Comparison of ENCODE assay signal across 12 cellular contexts in the genomic region with DNA sequence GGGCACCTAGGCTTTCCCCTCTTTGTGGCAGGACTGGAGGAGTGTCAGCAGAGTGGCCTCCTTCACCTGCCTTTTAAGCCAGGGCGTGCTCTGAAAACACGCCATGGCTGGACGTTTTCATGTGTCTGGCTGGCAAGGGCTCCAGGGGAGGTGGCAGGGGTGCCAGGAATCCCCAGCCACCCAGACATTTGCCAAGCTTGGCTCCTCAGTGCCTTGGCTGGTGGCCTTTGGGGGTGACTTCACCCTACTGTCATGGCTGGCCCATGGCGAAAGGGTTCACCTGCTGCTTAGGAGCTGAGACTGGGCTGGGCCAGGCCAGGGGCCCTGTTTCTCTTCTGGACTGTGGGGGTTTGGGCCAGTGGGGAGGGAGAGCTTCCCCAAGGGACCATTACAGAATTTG. TPM values are rescaled to one million over a fixed set of nuclear protein-coding genes. Genes with fewer than 3 reads are reported as not detected.
DNase-seq lines count a peak whose midpoint lies in the region; ATAC-seq and TF ChIP-seq lines count a peak whose summit lies in the region.
"Had no signal": no experiment of that assay in that cellular context is flagged by ENCODE, and none has a peak within 500 bp of the region (broad histone marks: within the 10 kb centered on the region; RNA-seq: fewer than 3 reads in every experiment).

No MANE protein-coding gene starts in this region.

- no CpG with 5 or more reads among the region's 4 CpGs for WGBS in mesendoderm (ENCODE audit: extremely low coverage, insufficient coverage, low lambda C conversion rate)

- H2BK15ac ChIP-seq in mesendoderm (replicated peaks; ENCODE audit: low read depth) = no peak overlapping the region

- TF ChIP-seq CTCF in lower lobe of right lung (IDR thresholded peaks at IDR 0.05) = no peak

- intact Hi-C loops in activated CD4-positive, alpha-beta T cell treated with anti-CD3 and anti-CD28 coated beads for 36 hours (cut with DNase I, micrococcal nuclease) = no loop called here
- intact Hi-C loops in lower lobe of right lung (cut with DNase I) = no loop called here

- DNase-seq in activated CD4-positive, alpha-beta T cell treated with anti-CD3 and anti-CD28 coated beads for 36 hours = no peak
- DNase-seq in activated CD4-positive, alpha-beta T cell treated with anti-CD3 and anti-CD28 coated beads for 48 hours = no peak
- DNase-seq in activated naive CD8-positive, alpha-beta T cell treated with anti-CD3 and anti-CD28 coated beads, Interleukin-2, amount 50 U/mL, for 24 hours = no peak
- DNase-seq in lower lobe of right lung = peak; percentile 46
- no peak for DNase-seq in NCI-H1436 treated with DMSO at 0.1 percent for 48 hours (lab: John Stamatoyannopoulos, UW)
- no peak for DNase-seq in mesendoderm
- DNase-seq: EL, kidney glomerular epithelial cell, NCI-H1092 had no signal

- no peaks in the 10 kb centered on the region for H3K27me3 Mint-ChIP-seq in activated CD4-positive, alpha-beta T cell treated with anti-CD3 and anti-CD28 coated beads for 36 hours
- no peaks in the 10 kb centered on the region for H3K27me3 Mint-ChIP-seq in activated naive CD8-positive, alpha-beta T cell treated with anti-CD3 and anti-CD28 coated beads, Interleukin-2, amount 50 U/mL, for 24 hours

- H3K27me3 ChIP-seq in lower lobe of right lung (ENCODE audit: low read depth) (no peaks in the 10 kb centered on the region), mesendoderm (ENCODE audit: insufficient read depth, low read length, poor library complexity) (no peaks in the 10 kb centered on the region)

- H3K36me3 ChIP-seq in lower lobe of right lung (peaks cover 31% of the 10 kb centered on the region), mesendoderm (ENCODE audit: control insufficient read depth, insufficient read depth, low read length) (no peaks in the 10 kb centered on the region)

- no peak overlapping the region for H2AK5ac ChIP-seq in mesendoderm (ENCODE audit: low read length)

- H4K8ac ChIP-seq in mesendoderm (ENCODE audit: low read depth, low read length) = no peak overlapping the region

- H3K4me1 ChIP-seq in lower lobe of right lung (peaks cover 100% of the 10 kb centered on the region), mesendoderm (ENCODE audit: control insufficient read depth, low read depth, low read length) (no peaks in the 10 kb centered on the region)

- H3K9ac ChIP-seq in mesendoderm (ENCODE audit: low read length) = no peak overlapping the region

- no peak overlapping the region for H3K18ac ChIP-seq in mesendoderm (ENCODE audit: low read length)

- no peak overlapping the region for H3K23ac ChIP-seq in mesendoderm (ENCODE audit: low read length)

- H3K4ac ChIP-seq in mesendoderm (ENCODE audit: low read depth, low read length) = no peak overlapping the region

- CTCF ChIA-PET in activated CD4-positive, alpha-beta T cell treated with anti-CD3 and anti-CD28 coated beads for 36 hours (lab: Charles Lee) = interaction anchor here (1.1 to 3.3 kb wide), 3 partner anchors 8 to 48 kb away, joined by 3 to 13 read pairs (median 4); no protein-coding TSS in a partner anchor

- POLR2A ChIA-PET in activated CD4-positive, alpha-beta T cell treated with anti-CD3 and anti-CD28 coated beads for 36 hours (lab: Charles Lee) = interaction anchor here (1.0 kb wide), 1 partner anchor 10 kb away, joined by 3 read pairs; no protein-coding TSS in a partner anchor

- no peak for ATAC-seq in activated CD4-positive, alpha-beta T cell treated with anti-CD3 and anti-CD28 coated beads for 36 hours
- no peak for ATAC-seq in activated naive CD8-positive, alpha-beta T cell treated with anti-CD3 and anti-CD28 coated beads, Interleukin-2, amount 50 U/mL, for 24 hours
- ATAC-seq in lower lobe of right lung (no peak), GM18909 (IDR thresholded peaks at IDR 0.05; ENCODE audit: poor library complexity, unreplicated experiment) (no peak)
- ATAC-seq: HCT116 had no signal

- H3K27ac Mint-ChIP-seq in activated CD4-positive, alpha-beta T cell treated with anti-CD3 and anti-CD28 coated beads for 36 hours = peak overlapping the region; percentile 97
- peak overlapping the region; percentile 96 for H3K27ac Mint-ChIP-seq in activated naive CD8-positive, alpha-beta T cell treated with anti-CD3 and anti-CD28 coated beads, Interleukin-2, amount 50 U/mL, for 24 hours

- H3K36me3 Mint-ChIP-seq in activated CD4-positive, alpha-beta T cell treated with anti-CD3 and anti-CD28 coated beads for 36 hours (ENCODE audit: low read depth) = peaks cover 32% of the 10 kb centered on the region
- peaks cover 30% of the 10 kb centered on the region for H3K36me3 Mint-ChIP-seq in activated naive CD8-positive, alpha-beta T cell treated with anti-CD3 and anti-CD28 coated beads, Interleukin-2, amount 50 U/mL, for 24 hours (ENCODE audit: low read depth)

- no peak overlapping the region for H2BK120ac ChIP-seq in mesendoderm (ENCODE audit: low read depth, low read length)

- no peak overlapping the region for H4K5ac ChIP-seq in mesendoderm (ENCODE audit: low read length)

- no peak overlapping the region for H3K4me3 ChIP-seq in lower lobe of right lung
- H3K4me3 ChIP-seq in mesendoderm (ENCODE audit: low read length) = no peak overlapping the region

- peaks cover 7% of the 10 kb centered on the region for H3K79me2 ChIP-seq in mesendoderm (ENCODE audit: control insufficient read depth, insufficient read depth, low read length)

- H3K9me3 ChIP-seq in lower lobe of right lung = no peaks in the 10 kb centered on the region

- H3K4me3 Mint-ChIP-seq in activated CD4-positive, alpha-beta T cell treated with anti-CD3 and anti-CD28 coated beads for 36 hours = peak overlapping the region; percentile 87
- H3K4me3 Mint-ChIP-seq in activated naive CD8-positive, alpha-beta T cell treated with anti-CD3 and anti-CD28 coated beads, Interleukin-2, amount 50 U/mL, for 24 hours = peak overlapping the region; percentile 96

- H3K9me3 Mint-ChIP-seq in activated CD4-positive, alpha-beta T cell treated with anti-CD3 and anti-CD28 coated beads for 36 hours (ENCODE audit: low read depth) = no peaks in the 10 kb centered on the region
- no peaks in the 10 kb centered on the region for H3K9me3 Mint-ChIP-seq in activated naive CD8-positive, alpha-beta T cell treated with anti-CD3 and anti-CD28 coated beads, Interleukin-2, amount 50 U/mL, for 24 hours

- H2BK5ac ChIP-seq in mesendoderm (ENCODE audit: low read length) = no peak overlapping the region

- peaks cover 97% of the 10 kb centered on the region for H3K4me1 Mint-ChIP-seq in activated CD4-positive, alpha-beta T cell treated with anti-CD3 and anti-CD28 coated beads for 36 hours
- peaks cover 94% of the 10 kb centered on the region for H3K4me1 Mint-ChIP-seq in activated naive CD8-positive, alpha-beta T cell treated with anti-CD3 and anti-CD28 coated beads, Interleukin-2, amount 50 U/mL, for 24 hours

- peak overlapping the region; percentile 88 for H3K27ac ChIP-seq in lower lobe of right lung
- peak overlapping the region; percentile 59 for H3K27ac ChIP-seq in temporal lobe (ENCODE audit: low read depth, low read length)
- no peak overlapping the region for H3K27ac ChIP-seq in mesendoderm (ENCODE audit: low read depth, low read length)

- H3K79me1 ChIP-seq in mesendoderm (ENCODE audit: low read length) = peaks cover 27% of the 10 kb centered on the region

- H3K4me2 ChIP-seq in mesendoderm (ENCODE audit: low read length) = no peak overlapping the region

- H3K56ac ChIP-seq in mesendoderm (ENCODE audit: low read length) = no peak overlapping the region

RNA-seq across cellular contexts. Expression of a gene that starts 17.6 kb away (rescaled TPM):
- 100 to 1,000 TPM; 147 to 212 TPM for total RNA-seq in activated CD4-positive, alpha-beta T cell treated with anti-CD3 and anti-CD28 coated beads for 36 hours
- total RNA-seq in lower lobe of right lung (178 TPM), temporal lobe (27.8 TPM)
- 28.4 TPM for polyA plus RNA-seq in mesendoderm (2013, experiment 1 of 2)
- 29.2 TPM for polyA plus RNA-seq in mesendoderm (2013, experiment 2 of 2)
